9 cellular contexts compared by ENCODE assay signal in the genomic region with DNA sequence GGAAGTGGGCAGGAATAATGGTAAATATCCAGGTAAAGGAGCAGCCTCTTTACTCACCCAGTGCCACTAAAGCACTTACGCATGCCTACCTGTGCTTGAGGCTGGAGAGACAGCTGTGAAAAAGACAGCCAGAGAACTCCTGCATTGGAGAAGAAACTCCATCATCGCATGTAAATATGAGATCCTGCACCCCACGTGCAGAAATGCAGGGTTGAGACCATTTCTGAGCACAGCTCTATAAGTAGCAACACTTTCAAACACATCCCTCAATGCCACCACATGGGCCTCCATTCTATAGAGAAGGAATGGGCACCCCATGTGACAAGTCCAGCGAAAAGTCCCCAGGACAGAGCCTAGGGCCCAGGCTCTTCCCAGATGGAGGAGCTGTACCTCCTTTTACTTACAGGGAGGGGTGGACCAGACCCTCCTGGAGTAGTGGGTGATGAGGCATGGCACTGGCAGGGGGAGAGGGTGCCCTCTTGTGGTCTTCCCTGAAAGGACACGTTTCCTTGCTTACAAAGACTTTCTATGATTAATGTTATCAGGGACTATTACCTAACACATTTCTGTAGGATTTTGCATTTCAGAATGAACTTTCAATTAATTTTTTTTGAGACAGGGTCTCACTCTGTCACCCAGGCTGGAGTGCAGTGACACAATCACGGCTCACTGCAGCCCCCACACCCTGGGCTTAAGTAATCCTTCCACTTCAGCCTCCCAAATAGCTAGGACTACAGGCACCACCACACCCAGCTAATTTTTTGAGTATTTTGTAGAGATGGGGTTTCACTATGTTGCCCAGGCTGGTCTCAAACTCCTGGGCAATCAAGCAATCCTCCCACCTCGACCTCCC. TPM values are rescaled to one million over a fixed set of nuclear protein-coding genes. Genes with fewer than 3 reads are reported as not detected.
DNase-seq lines count a peak whose midpoint lies in the region; ATAC-seq and TF ChIP-seq lines count a peak whose summit lies in the region.
"Had no signal": no experiment of that assay in that cellular context is flagged by ENCODE, and none has a peak within 500 bp of the region (broad histone marks: within the 10 kb centered on the region; RNA-seq: fewer than 3 reads in every experiment).

No MANE protein-coding gene starts in this region.

- H3K27me3 ChIP-seq in hepatocyte: no peaks in the 10 kb centered on the region

- peak; percentile 87 for DNase-seq in ELF-1 (ENCODE audit: low read depth, low spot score)
- DNase-seq in T-cell: peak in 29 of 34 experiments; percentile 8 to 51 (median 37)
- DNase-seq in amniotic epithelial cell (ENCODE audit: low read depth): peak; percentile 63
- DNase-seq in hepatocyte (ENCODE audit: low spot score): peak; percentile 83
- DNase-seq in stimulated activated CD4-positive, alpha-beta T cell treated with anti-CD3 and anti-CD28 coated beads, Interleukin-15, amount 100 ng/mL, for 48 hours (ENCODE audit: low read depth in 2 of 2): peak; percentile 19 to 42

- no peaks in the 10 kb centered on the region for H3K9me3 ChIP-seq in hepatocyte (ENCODE audit: low read depth)

- H2AFZ ChIP-seq in hepatocyte: no peak overlapping the region

- peak; percentile 92 for TF ChIP-seq CTCF in LNCAP (IDR thresholded peaks at IDR 0.05)
- TF ChIP-seq CTCF in hepatocyte (IDR thresholded peaks at IDR 0.05; ENCODE audit: poor library complexity): peak; percentile 84

- H3K9me3 Mint-ChIP-seq in T-cell: no peaks in the 10 kb centered on the region

- no peaks in the 10 kb centered on the region for H3K79me2 ChIP-seq in hepatocyte

- H3K36me3 Mint-ChIP-seq in T-cell: no peaks in the 10 kb centered on the region

- H3K9me2 ChIP-seq in hepatocyte (replicated peaks; ENCODE audit: insufficient read depth): no peaks in the 10 kb centered on the region

- H3K27me3 Mint-ChIP-seq in T-cell: peaks cover 0 to 2% of the 10 kb centered on the region in 2 donors

- no peaks in the 10 kb centered on the region for H3K4me1 ChIP-seq in hepatocyte (ENCODE audit: insufficient read depth)

- CTCF ChIA-PET in T-cell (lab: Charles Lee): interaction anchor here (0.6 to 1.9 kb wide), 14 partner anchors 9 to 901 kb away, joined by 3 to 6 read pairs (median 4); no protein-coding TSS in a partner anchor

- H3K4me2 ChIP-seq in hepatocyte: no peak overlapping the region

- H4K20me1 ChIP-seq in hepatocyte (ENCODE audit: insufficient read depth, poor library complexity, severe bottlenecking): no peaks in the 10 kb centered on the region

- no peak overlapping the region for H3K27ac ChIP-seq in hepatocyte

- no peak overlapping the region for H3K4me3 ChIP-seq in hepatocyte

- H3K4me1 Mint-ChIP-seq in T-cell: peaks cover 0 to 11% (median 5%) of the 10 kb centered on the region in 3 donors

- no peaks in the 10 kb centered on the region for H3K36me3 ChIP-seq in hepatocyte (replicated peaks; ENCODE audit: insufficient read depth, low read depth)

- POLR2A ChIA-PET in T-cell (lab: Charles Lee): no interaction called here

- 51% methylated on average over 7 of the region's 7 CpGs for WGBS in hepatocyte (ENCODE audit: low lambda C conversion rate, missing lambda C conversion rate)

- no peak overlapping the region for H3K4me3 Mint-ChIP-seq in T-cell

- peak in 3 of 4 experiments; percentile 45 to 52 (median 47) for ATAC-seq in T-cell (replicated peaks in 1 of 4)
- no peak for ATAC-seq in HG03159 (IDR thresholded peaks at IDR 0.05; ENCODE audit: unreplicated experiment)
- ATAC-seq in HG03520 (IDR thresholded peaks at IDR 0.05; ENCODE audit: unreplicated experiment): no peak

- no peak overlapping the region for H3K27ac Mint-ChIP-seq in T-cell

RNA-seq across cellular contexts. Expression of gene IL17B, which starts 55.3 kb away (rescaled TPM):
- total RNA-seq in T-cell (not detected), hepatocyte (0.60 TPM in 1 of 2 replicates, not detected in the other)
- polyA plus RNA-seq in hepatocyte: 0.27 TPM in 1 of 2 replicates, not detected in the other
- total RNA-seq: activated CD8-positive, alpha-beta memory T cell treated with anti-CD3 and anti-CD28 coated beads for 36 hours had no signal

Comparison
In these comparisons a context has a peak if more than half of its experiments do, and no peak if none do; other contexts are left out.
1. DNase-seq: peak in every context shown above with its lines; median percentile 87 in ELF-1; 83 in hepatocyte; 63 in amniotic epithelial cell; 37 in T-cell; 30 in stimulated activated CD4-positive, alpha-beta T cell treated with anti-CD3 and anti-CD28 coated beads, Interleukin-15, amount 100 ng/mL, for 48 hours.
2. ATAC-seq: peak in T-cell (3 of 4); none in HG03159 (single experiment) and HG03520 (single experiment).